In genomic region chr2:112876257-112876970, GRCh38 we compare ENCODE assay signal across 2 cellular contexts.
TF ChIP-seq lines count a peak whose summit lies in the region.

No MANE protein-coding gene starts in this region.

TF ChIP-seq in K562, 482 proteins besides CTCF, POLR2A, EP300 and RAD21 (continues in another document):
- TF ChIP-seq ZNF589 (CRISPR knock-in tag; IDR thresholded peaks at IDR 0.05; ENCODE audit: low read depth) (no peak), ZC3H8 (IDR thresholded peaks at IDR 0.05) (no peak), DDX20 (tag; IDR thresholded peaks at IDR 0.05; ENCODE audit: low read depth) (no peak), MEIS2 (IDR thresholded peaks at IDR 0.05; ENCODE audit: partially characterized antibody) (no peak), FOXM1 (IDR thresholded peaks at IDR 0.05; ENCODE audit: low read depth) (no peak), FOXM1 (CRISPR knock-in tag; IDR thresholded peaks at IDR 0.05; ENCODE audit: low read depth) (no peak), MYC (IDR thresholded peaks at IDR 0.05; ENCODE audit: low read depth, low read length) (no peak), MYC (CRISPR knock-in tag; IDR thresholded peaks at IDR 0.05; ENCODE audit: borderline replicate concordance, low read depth) (no peak), E2F5 (CRISPR knock-in tag; IDR thresholded peaks at IDR 0.05) (no peak), ZNF318 (IDR thresholded peaks at IDR 0.05; ENCODE audit: borderline replicate concordance in 1 of 2, low read depth in 1 of 2) (no peak), CREBBP (IDR thresholded peaks at IDR 0.05; ENCODE audit: low read depth, low read length) (no peak)

TF ChIP-seq in GM23338, 12 proteins besides CTCF, POLR2A, EP300 and RAD21:
- TF ChIP-seq ZNF114 (CRISPR knock-in tag; IDR thresholded peaks at IDR 0.05) = no peak
- TF ChIP-seq NANOG (IDR thresholded peaks at IDR 0.05; ENCODE audit: borderline replicate concordance) = no peak
- TF ChIP-seq EZH2phosphoT487 (IDR thresholded peaks at IDR 0.05; ENCODE audit: unreplicated experiment) = no peak
- TF ChIP-seq STAT1 (IDR thresholded peaks at IDR 0.05; ENCODE audit: unreplicated experiment) = no peak
- TF ChIP-seq EZH2 (IDR thresholded peaks at IDR 0.05; ENCODE audit: low read depth, unreplicated experiment) = no peak
- no peak for TF ChIP-seq ETS1 (IDR thresholded peaks at IDR 0.05)
- no peak for TF ChIP-seq ZNF331 (CRISPR knock-in tag; IDR thresholded peaks at IDR 0.05; ENCODE audit: low read depth)
- TF ChIP-seq CREB1 (CRISPR knock-in tag; IDR thresholded peaks at IDR 0.05; ENCODE audit: low read depth) = no peak
- TF ChIP-seq POLR2AphosphoS5 (IDR thresholded peaks at IDR 0.05; ENCODE audit: low read depth) = no peak
- TF ChIP-seq JUNB (IDR thresholded peaks at IDR 0.05; ENCODE audit: unreplicated experiment) = no peak
- no peak for TF ChIP-seq ZNF462 (CRISPR knock-in tag; IDR thresholded peaks at IDR 0.05)
- TF ChIP-seq REST (IDR thresholded peaks at IDR 0.05; ENCODE audit: unreplicated experiment) = no peak
TF ChIP-seq in GM23338: peak in this region for 0.
